15 cellular contexts compared by ENCODE assay signal in the genomic region with DNA sequence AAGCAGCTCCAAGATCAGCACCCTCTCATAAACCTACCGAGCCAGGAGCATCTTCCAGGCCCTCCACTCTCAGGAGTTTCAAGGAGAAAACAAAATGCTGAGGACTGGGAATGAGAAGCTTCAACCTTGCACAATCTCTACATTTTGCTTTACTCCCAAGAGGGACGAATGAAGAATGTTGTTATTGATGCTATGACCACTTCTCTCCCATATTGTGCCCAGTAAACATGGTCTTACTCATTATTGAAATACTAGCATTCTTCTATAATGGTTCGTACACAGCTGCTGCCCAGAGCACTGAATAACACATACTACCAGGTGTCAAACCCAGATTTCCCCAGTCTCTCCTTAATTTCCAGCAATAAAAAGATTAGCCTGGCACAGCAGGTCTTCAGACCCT.
DNase-seq lines count a peak whose midpoint lies in the region; ATAC-seq, FAIRE-seq and TF ChIP-seq lines count a peak whose summit lies in the region.
"Had no signal": no experiment of that assay in that cellular context is flagged by ENCODE, and none has a peak within 500 bp of the region (broad histone marks: within the 10 kb centered on the region; RNA-seq: fewer than 3 reads in every experiment).

No MANE protein-coding gene starts in this region.

- no peaks in the 10 kb centered on the region for H3K36me3 Mint-ChIP-seq in activated CD8-positive, alpha-beta memory T cell treated with anti-CD3 and anti-CD28 coated beads, Interleukin-2, amount 10 ng/mL, durations not matched to agents 7 days and 5 days
- no peaks in the 10 kb centered on the region for H3K36me3 Mint-ChIP-seq in activated naive CD4-positive, alpha-beta T cell treated with anti-CD3 and anti-CD28 coated beads, Interleukin-2, amount 50 U/mL, for 72 hours

- no peaks in the 10 kb centered on the region for H3K27me3 ChIP-seq in bronchial epithelial cell (ENCODE audit: control insufficient read depth, insufficient read depth, low read length)
- peaks cover 0 to 23% (median 0%) of the 10 kb centered on the region in 7 donors for H3K27me3 ChIP-seq in heart right ventricle

- DNase-seq in LHCN-M2 (ENCODE audit: low read depth) (peak; percentile 84), bronchial epithelial cell (ENCODE audit: low read depth) (peak; percentile 53), fibroblast of villous mesenchyme (ENCODE audit: low read depth) (peak; percentile 38), heart right ventricle (no peak), NCI-H2171 treated with DMSO at 0.1 percent for 48 hours (lab: John Stamatoyannopoulos, UW) (no peak)
- DNase-seq in activated CD8-positive, alpha-beta memory T cell treated with anti-CD3 and anti-CD28 coated beads, Interleukin-2, amount 10 ng/mL, durations not matched to agents 7 days and 5 days, result no peak
- no peak for DNase-seq in activated naive CD4-positive, alpha-beta T cell treated with anti-CD3 and anti-CD28 coated beads, Interleukin-2, amount 50 U/mL, for 72 hours (ENCODE audit: low spot score in 2 of 2)
- DNase-seq: C1 segment of cervical spinal cord, EL, H9, NCI-H1436 treated with DMSO at 0.1 percent for 48 hours, NCI-H226, SIG-M5 had no signal

- no peak overlapping the region for H3K27ac ChIP-seq in heart right ventricle

- H3K36me3 ChIP-seq in bronchial epithelial cell (ENCODE audit: control insufficient read depth, insufficient read depth, low read length) (no peaks in the 10 kb centered on the region), heart right ventricle (no peaks in the 10 kb centered on the region)

- H3K4me3 ChIP-seq in bronchial epithelial cell (ENCODE audit: low read depth, low read length), result no peak overlapping the region
- H3K4me3 ChIP-seq in fibroblast of villous mesenchyme (ENCODE audit: low read depth, low read length), result no peak overlapping the region
- H3K4me3 ChIP-seq in heart right ventricle, result no peak overlapping the region

- TF ChIP-seq CTCF in bronchial epithelial cell (IDR thresholded peaks at IDR 0.05; ENCODE audit: insufficient read depth, low read length, severe bottlenecking) (no peak), fibroblast of villous mesenchyme (IDR thresholded peaks at IDR 0.05; ENCODE audit: insufficient read depth, low read depth, low read length) (no peak), heart right ventricle (IDR thresholded peaks at IDR 0.05) (no peak)

- FAIRE-seq in bronchial epithelial cell (lab: Jason Lieb, UNC), result no peak

- CTCF ChIA-PET in activated CD8-positive, alpha-beta memory T cell treated with anti-CD3 and anti-CD28 coated beads, Interleukin-2, amount 10 ng/mL, durations not matched to agents 7 days and 5 days (lab: Charles Lee), result no interaction called here

- H3K4me3 Mint-ChIP-seq in activated CD8-positive, alpha-beta memory T cell treated with anti-CD3 and anti-CD28 coated beads, Interleukin-2, amount 10 ng/mL, durations not matched to agents 7 days and 5 days, result no peak overlapping the region
- H3K4me3 Mint-ChIP-seq: H9 had no signal

- peaks cover 14% of the 10 kb centered on the region for H3K4me1 Mint-ChIP-seq in activated CD8-positive, alpha-beta memory T cell treated with anti-CD3 and anti-CD28 coated beads, Interleukin-2, amount 10 ng/mL, durations not matched to agents 7 days and 5 days
- H3K4me1 Mint-ChIP-seq: H9 had no signal

- H3K27me3 Mint-ChIP-seq in activated CD8-positive, alpha-beta memory T cell treated with anti-CD3 and anti-CD28 coated beads, Interleukin-2, amount 10 ng/mL, durations not matched to agents 7 days and 5 days, result peaks cover 64% of the 10 kb centered on the region
- H3K27me3 Mint-ChIP-seq: IgD-negative memory B cell had no signal

- peaks cover 0 to 14% (median 0%) of the 10 kb centered on the region in 9 donors for H3K4me1 ChIP-seq in heart right ventricle

- H3K9me3 ChIP-seq in heart right ventricle, result no peaks in the 10 kb centered on the region

- no peak for ATAC-seq in activated CD8-positive, alpha-beta memory T cell treated with anti-CD3 and anti-CD28 coated beads, Interleukin-2, amount 10 ng/mL, durations not matched to agents 7 days and 5 days
- no peak for ATAC-seq in heart right ventricle
- ATAC-seq in activated naive CD4-positive, alpha-beta T cell treated with anti-CD3 and anti-CD28 coated beads, Interleukin-2, amount 50 U/mL, for 72 hours, result no peak
- ATAC-seq: Panc1 had no signal

- no peak overlapping the region for H3K27ac Mint-ChIP-seq in activated CD8-positive, alpha-beta memory T cell treated with anti-CD3 and anti-CD28 coated beads, Interleukin-2, amount 10 ng/mL, durations not matched to agents 7 days and 5 days
- no peak overlapping the region for H3K27ac Mint-ChIP-seq in activated naive CD4-positive, alpha-beta T cell treated with anti-CD3 and anti-CD28 coated beads, Interleukin-2, amount 50 U/mL, for 72 hours
- H3K27ac Mint-ChIP-seq: H9, IgD-negative memory B cell had no signal

- 91 to 93% methylated on average over 3 of the region's 3 CpGs for WGBS in heart right ventricle, 2 donors

- intact Hi-C loops in heart right ventricle (cut with DNase I), result no loop called here

- H3K9me3 Mint-ChIP-seq in activated CD8-positive, alpha-beta memory T cell treated with anti-CD3 and anti-CD28 coated beads, Interleukin-2, amount 10 ng/mL, durations not matched to agents 7 days and 5 days (ENCODE audit: low read depth), result no peaks in the 10 kb centered on the region
- H3K9me3 Mint-ChIP-seq in activated naive CD4-positive, alpha-beta T cell treated with anti-CD3 and anti-CD28 coated beads, Interleukin-2, amount 50 U/mL, for 72 hours, result no peaks in the 10 kb centered on the region
- H3K9me3 Mint-ChIP-seq: H9, IgD-negative memory B cell had no signal

Comparison
In these comparisons a context has a peak if more than half of its experiments do, and no peak if none do; other contexts are left out.
1. DNase-seq: peak in LHCN-M2 (single experiment), bronchial epithelial cell (single experiment) and fibroblast of villous mesenchyme (single experiment); none in activated CD8-positive, alpha-beta memory T cell treated with anti-CD3 and anti-CD28 coated beads, Interleukin-2, amount 10 ng/mL, durations not matched to agents 7 days and 5 days (single experiment), heart right ventricle (0 of 2), activated naive CD4-positive, alpha-beta T cell treated with anti-CD3 and anti-CD28 coated beads, Interleukin-2, amount 50 U/mL, for 72 hours (0 of 2) and NCI-H2171 treated with DMSO at 0.1 percent for 48 hours (single experiment).